ENCODE assay signal across 8 cellular contexts in the genomic region with DNA sequence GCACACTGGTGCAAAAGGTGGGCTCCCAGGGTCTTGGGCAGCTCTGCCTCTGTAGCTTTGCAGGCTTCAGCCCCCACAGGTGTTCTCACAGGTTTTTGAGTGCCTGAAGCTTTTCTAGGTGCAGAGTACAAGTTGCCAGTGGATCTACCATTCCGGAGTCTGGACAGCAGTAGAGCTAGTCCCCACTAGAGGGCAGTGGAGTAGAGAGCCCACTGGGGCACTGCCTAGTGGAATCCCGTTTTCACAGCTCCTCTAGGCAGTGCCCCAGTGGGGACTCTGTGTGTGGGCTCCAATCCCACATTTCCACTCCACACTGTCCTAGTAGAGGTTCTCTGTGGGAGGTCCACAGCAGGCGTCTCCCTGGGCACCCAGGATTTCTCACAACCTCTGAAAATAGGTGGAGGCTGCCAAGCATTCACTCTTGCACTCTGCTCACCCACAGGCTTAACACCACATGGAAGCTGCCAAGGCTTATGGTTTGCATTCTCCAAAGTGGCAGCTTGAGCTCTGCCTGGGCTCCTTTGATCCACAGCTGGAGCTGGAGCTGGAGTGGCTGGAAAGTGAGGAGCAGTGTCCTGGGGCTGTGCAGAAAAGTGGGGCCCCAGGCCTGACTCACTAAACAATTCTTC.
A peak's percentile ranks its signal among the peaks of the same experiment; 100 is the strongest.
DNase-seq lines count a peak whose midpoint lies in the region; ATAC-seq and TF ChIP-seq lines count a peak whose summit lies in the region.

No MANE protein-coding gene starts in this region.

- TF ChIP-seq CTCF in AG09319 (IDR thresholded peaks at IDR 0.05; ENCODE audit: low read depth, low read length) (peak; percentile 47), GM12864 (IDR thresholded peaks at IDR 0.05; ENCODE audit: low read depth, low read length, missing control alignments) (peak; percentile 95), RWPE2 (IDR thresholded peaks at IDR 0.05; ENCODE audit: poor library complexity, severe bottlenecking) (peak; percentile 74), coronary artery (IDR thresholded peaks at IDR 0.05) (no peak)

- no peak overlapping the region for H3K27ac Mint-ChIP-seq in T-helper 2 cell treated with Interferon-gamma antibody and Interleukin-4, amounts not matched to agents 5 μg/mL and 100 μg/mL, for 36 hours

- H3K4me1 Mint-ChIP-seq in T-helper 2 cell treated with Interferon-gamma antibody and Interleukin-4, amounts not matched to agents 5 μg/mL and 100 μg/mL, for 36 hours (ENCODE audit: low read depth), result no peaks in the 10 kb centered on the region

- H3K27me3 ChIP-seq in RWPE2 (ENCODE audit: insufficient read depth, poor library complexity, severe bottlenecking), result peaks cover 2% of the 10 kb centered on the region

- H3K4me3 ChIP-seq in GM12864 (ENCODE audit: low read depth, low read length) (no peak overlapping the region), RWPE2 (ENCODE audit: severe bottlenecking) (no peak overlapping the region), coronary artery (no peak overlapping the region)

- no peak for DNase-seq in AG09319 (ENCODE audit: extremely low read depth, low read depth)
- peak; percentile 12 for DNase-seq in GM12864 (ENCODE audit: low read depth)
- no peak for DNase-seq in RWPE2 (ENCODE audit: low spot score)
- DNase-seq in glomerular visceral epithelial cell (ENCODE audit: extremely low spot score), result peak; percentile 24
- DNase-seq in coronary artery (ENCODE audit: low spot score), result no peak
- no peak for DNase-seq in T-helper 2 cell treated with Interferon-gamma antibody and Interleukin-4, amounts not matched to agents 5 μg/mL and 100 μg/mL, for 36 hours (ENCODE audit: low spot score)

- H3K36me3 Mint-ChIP-seq in T-helper 2 cell treated with Interferon-gamma antibody and Interleukin-4, amounts not matched to agents 5 μg/mL and 100 μg/mL, for 36 hours (ENCODE audit: low read depth), result no peaks in the 10 kb centered on the region

- no peaks in the 10 kb centered on the region for H3K36me3 ChIP-seq in RWPE2 (ENCODE audit: low read depth)

- no peaks in the 10 kb centered on the region for H3K9me3 Mint-ChIP-seq in T-helper 2 cell treated with Interferon-gamma antibody and Interleukin-4, amounts not matched to agents 5 μg/mL and 100 μg/mL, for 36 hours

- H3K27me3 Mint-ChIP-seq in T-helper 2 cell treated with Interferon-gamma antibody and Interleukin-4, amounts not matched to agents 5 μg/mL and 100 μg/mL, for 36 hours (ENCODE audit: low read depth), result no peaks in the 10 kb centered on the region

- H3K4me1 ChIP-seq in RWPE2 (ENCODE audit: insufficient read depth, poor library complexity, severe bottlenecking), result no peaks in the 10 kb centered on the region

- ATAC-seq in HG03175 (IDR thresholded peaks at IDR 0.05; ENCODE audit: unreplicated experiment), result peak; percentile 63
- ATAC-seq in RWPE2 (ENCODE audit: low read depth), result peak; percentile 77; the same call in 2 of the 3 replicates
- ATAC-seq in HG02981 (IDR thresholded peaks at IDR 0.05; ENCODE audit: unreplicated experiment), result no peak

- no peaks in the 10 kb centered on the region for H3K9me3 ChIP-seq in RWPE2 (ENCODE audit: severe bottlenecking)

- no peak overlapping the region for H3K27ac ChIP-seq in RWPE2 (ENCODE audit: poor library complexity, severe bottlenecking)
- H3K27ac ChIP-seq in coronary artery, result no peak overlapping the region

- H3K4me3 Mint-ChIP-seq in T-helper 2 cell treated with Interferon-gamma antibody and Interleukin-4, amounts not matched to agents 5 μg/mL and 100 μg/mL, for 36 hours, result no peak overlapping the region

Comparison
In these comparisons a context has a peak if more than half of its experiments do, and no peak if none do; other contexts are left out.
1. DNase-seq: peak in GM12864 (single experiment) and glomerular visceral epithelial cell (single experiment); none in AG09319 (single experiment), RWPE2 (single experiment), coronary artery (single experiment) and T-helper 2 cell treated with Interferon-gamma antibody and Interleukin-4, amounts not matched to agents 5 μg/mL and 100 μg/mL, for 36 hours (single experiment).